8 cellular contexts compared by ENCODE assay signal in the genomic region with DNA sequence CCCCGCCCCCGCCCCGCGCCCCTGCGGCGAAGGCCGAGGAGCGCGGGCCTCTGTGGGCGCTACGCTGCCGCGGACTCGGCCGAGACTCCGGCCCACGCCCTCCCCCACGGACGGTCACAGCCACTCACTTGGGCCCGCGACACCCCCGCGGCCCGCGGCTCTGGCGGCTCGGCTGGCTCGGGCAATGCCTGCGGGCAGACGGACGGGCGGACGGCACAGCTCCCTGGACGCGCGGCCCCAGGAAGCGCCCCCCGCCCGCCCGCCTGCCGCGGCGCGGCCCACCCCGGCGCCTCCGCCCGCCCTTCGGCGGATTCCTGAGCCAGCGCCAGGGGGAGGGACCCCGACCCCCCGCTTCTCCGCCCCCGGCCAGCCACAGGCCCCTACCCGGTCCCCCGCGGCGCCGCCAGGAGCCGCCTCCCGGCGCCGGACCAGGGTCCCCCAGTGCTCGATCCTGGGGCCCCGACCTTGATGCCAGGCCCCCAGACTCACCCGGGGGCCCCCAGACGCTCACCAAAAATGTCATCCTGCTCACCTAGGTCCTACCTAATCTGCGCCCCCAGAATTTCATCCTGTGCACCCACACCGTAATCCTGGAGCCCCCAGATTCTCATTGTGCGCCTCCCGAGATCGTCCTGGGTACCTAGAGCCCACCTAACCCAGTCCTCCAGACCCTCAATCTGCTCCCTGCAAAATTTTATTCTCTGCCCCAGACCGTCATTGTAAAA. TPM values are rescaled to one million over a fixed set of nuclear protein-coding genes. Genes with fewer than 3 reads are reported as not detected.
A peak's percentile ranks its signal among the peaks of the same experiment; 100 is the strongest.
DNase-seq lines count a peak whose midpoint lies in the region; ATAC-seq and TF ChIP-seq lines count a peak whose summit lies in the region.

Gene EFEMP2 (minus strand): TSS at position 246 of the 725 bp plus-strand sequence. CDS start 446 bp downstream, outside the sequence.

- H3K9me3 ChIP-seq in HCT116 (ENCODE audit: control insufficient read depth in 1 of 2, insufficient read depth in 1 of 2, low read depth in 1 of 2, low read length in 2 of 2), result no peaks in the 10 kb centered on the region

- no peak for TF ChIP-seq POLR2A in HCT116 (IDR thresholded peaks at IDR 0.05; ENCODE audit: borderline replicate concordance, extremely low read depth, insufficient read depth, insufficient read length)

- H3K27ac ChIP-seq in HCT116 (ENCODE audit: low read depth, low read length), result peak within 1 kb of the TSS; percentile 55

- H3K27me3 Mint-ChIP-seq in activated T-helper 1 cell treated with anti-CD3 and anti-CD28 coated beads, Interleukin-12 subunit alpha, Interleukin-12 subunit beta, Interleukin-2, Interleukin-4 antibody, amounts not matched to agents 30 ng/mL and 10 ng/mL and 1 ng/mL, durations not matched to agents 14 hours and 24 hours and 36 hours (ENCODE audit: insufficient read depth), result peaks cover 1% of the 10 kb centered on the region

- RAD21 ChIA-PET in HCT116 (lab: Charles Lee; ENCODE audit: low non-redundant PET in 1 of 2, low total read pairs in 2 of 2, uncharacterized antibody in 2 of 2, unreplicated experiment in 2 of 2), result interaction anchor here in 1 of 2 experiments (0.6 kb wide), 1 partner anchor 15 kb away, joined by 3 read pairs; the partner anchor contains the start of gene FIBP

- no peaks in the 10 kb centered on the region for H3K36me3 ChIP-seq in HCT116 (ENCODE audit: control insufficient read depth in 1 of 2, insufficient read depth in 2 of 2, low read length in 2 of 2)

- TF ChIP-seq RAD21 in HCT116 (IDR thresholded peaks at IDR 0.05; ENCODE audit: low read depth), result no peak

- peaks cover 10 to 13% of the 10 kb centered on the region in 2 experiments; a peak in 3 of 4 replicates for H3K4me1 ChIP-seq in HCT116 (ENCODE audit: control insufficient read depth in 1 of 2, insufficient read depth in 2 of 2, low read length in 2 of 2)

- H3K4me2 ChIP-seq in HCT116 (ENCODE audit: low read length), result peak within 1 kb of the TSS; percentile 81

- peak within 1 kb of the TSS; percentile 58 for H3K9ac ChIP-seq in HCT116 (ENCODE audit: low read length)

- H3K79me2 ChIP-seq in HCT116 (ENCODE audit: insufficient read depth, low read length), result no peaks in the 10 kb centered on the region

- H2AFZ ChIP-seq in HCT116 (ENCODE audit: low read depth, low read length, poor library complexity, severe bottlenecking), result no peak within 1 kb of the TSS

- CTCF ChIA-PET in HCT116 (lab: Charles Lee), result interaction anchor here (1.5 to 1.8 kb wide), 3 partner anchors 12 to 16 kb away, joined by 6 to 9 read pairs (median 8); partner anchors contain the start of genes FIBP and MUS81

- H3K9me2 ChIP-seq in HCT116 (ENCODE audit: insufficient read depth), result no peaks in the 10 kb centered on the region

- H3K9me3 Mint-ChIP-seq in activated T-helper 1 cell treated with anti-CD3 and anti-CD28 coated beads, Interleukin-12 subunit alpha, Interleukin-12 subunit beta, Interleukin-2, Interleukin-4 antibody, amounts not matched to agents 30 ng/mL and 10 ng/mL and 1 ng/mL, durations not matched to agents 14 hours and 24 hours and 36 hours, result no peaks in the 10 kb centered on the region

- peak within 1 kb of the TSS; percentile 90 for H3K4me3 Mint-ChIP-seq in activated T-helper 1 cell treated with anti-CD3 and anti-CD28 coated beads, Interleukin-12 subunit alpha, Interleukin-12 subunit beta, Interleukin-2, Interleukin-4 antibody, amounts not matched to agents 30 ng/mL and 10 ng/mL and 1 ng/mL, durations not matched to agents 14 hours and 24 hours and 36 hours

- H3K36me3 Mint-ChIP-seq in activated T-helper 1 cell treated with anti-CD3 and anti-CD28 coated beads, Interleukin-12 subunit alpha, Interleukin-12 subunit beta, Interleukin-2, Interleukin-4 antibody, amounts not matched to agents 30 ng/mL and 10 ng/mL and 1 ng/mL, durations not matched to agents 14 hours and 24 hours and 36 hours (ENCODE audit: low read depth), result no peaks in the 10 kb centered on the region

- H3K27ac Mint-ChIP-seq in activated T-helper 1 cell treated with anti-CD3 and anti-CD28 coated beads, Interleukin-12 subunit alpha, Interleukin-12 subunit beta, Interleukin-2, Interleukin-4 antibody, amounts not matched to agents 30 ng/mL and 10 ng/mL and 1 ng/mL, durations not matched to agents 14 hours and 24 hours and 36 hours, result peak within 1 kb of the TSS; percentile 72

- H3K4me1 Mint-ChIP-seq in activated T-helper 1 cell treated with anti-CD3 and anti-CD28 coated beads, Interleukin-12 subunit alpha, Interleukin-12 subunit beta, Interleukin-2, Interleukin-4 antibody, amounts not matched to agents 30 ng/mL and 10 ng/mL and 1 ng/mL, durations not matched to agents 14 hours and 24 hours and 36 hours (ENCODE audit: low read depth), result peaks cover 16% of the 10 kb centered on the region

- no peaks in the 10 kb centered on the region for H3K27me3 ChIP-seq in HCT116 (ENCODE audit: insufficient read depth, low read length)

- intact Hi-C loops in HCT116 (cut with micrococcal nuclease) (loop anchor here (5.0 kb wide), 1 partner anchor 160 kb away; the partner anchor contains the start of gene KAT5), left cardiac atrium (cut with DNase I) (loop anchor here in 1 of 2 donors (1.0 kb wide), 1 partner anchor 12 kb away; the partner anchor contains the start of gene MUS81)
- intact Hi-C loops in activated T-helper 1 cell treated with anti-CD3 and anti-CD28 coated beads, Interleukin-12 subunit alpha, Interleukin-12 subunit beta, Interleukin-2, Interleukin-4 antibody, amounts not matched to agents 30 ng/mL and 10 ng/mL and 1 ng/mL, durations not matched to agents 14 hours and 24 hours and 36 hours (cut with micrococcal nuclease), result loop anchor here (1.0 kb wide), 4 partner anchors 12 to 130 kb away; partner anchors contain the start of genes BANF1, C11orf68, DRAP1 and EIF1AD

- BruUV-seq in HCT116 (replicated peaks; lab: Mats Ljungman, UMichigan), result no TSS peak

- H4K20me1 ChIP-seq in HCT116 (ENCODE audit: insufficient read depth), result no peaks in the 10 kb centered on the region

- POLR2A ChIA-PET in HCT116 (lab: Charles Lee), result interaction anchor here (1.5 to 4.8 kb wide), 2 partner anchors 12 to 13 kb away, joined by 3 to 36 read pairs; partner anchors contain the start of genes CFL1 and MUS81

- peak within 1 kb of the TSS; percentile 52 to 55 for H3K4me3 ChIP-seq in HCT116 (replicated peaks in 1 of 2; ENCODE audit: low read depth in 1 of 2, low read length in 2 of 2)

- ATAC-seq in HCT116, result no peak
- ATAC-seq in left cardiac atrium, result peak; percentile 50 to 64
- no peak for ATAC-seq in HG03025 (IDR thresholded peaks at IDR 0.05; ENCODE audit: low FRiP score, unreplicated experiment)
- no peak for ATAC-seq in GM21723 (IDR thresholded peaks at IDR 0.05; ENCODE audit: unreplicated experiment)

- DNase-seq in HCT116 (ENCODE audit: low read depth, low spot score) (no peak), left cardiac atrium (no peak), pulmonary artery endothelial cell (ENCODE audit: low read depth, low spot score) (no peak), GM20000 (ENCODE audit: low spot score) (no peak), midbrain (lab: John Stamatoyannopoulos, UW) (no peak)
- no peak for DNase-seq in activated T-helper 1 cell treated with anti-CD3 and anti-CD28 coated beads, Interleukin-12 subunit alpha, Interleukin-12 subunit beta, Interleukin-2, Interleukin-4 antibody, amounts not matched to agents 30 ng/mL and 10 ng/mL and 1 ng/mL, durations not matched to agents 14 hours and 24 hours and 36 hours (ENCODE audit: low spot score)

- TF ChIP-seq CTCF in HCT116 (IDR thresholded peaks at IDR 0.05 in 2 of 3, conservative IDR thresholded peaks at IDR 0.05 in 1 of 3; ENCODE audit: borderline replicate concordance in 1 of 3, insufficient read depth in 1 of 3, low read depth in 2 of 3, low read length in 2 of 3), result no peak
- TF ChIP-seq CTCF in GM20000 (IDR thresholded peaks at IDR 0.05; ENCODE audit: extremely low read depth, missing control alignments), result no peak

TF ChIP-seq in HCT116, 20 proteins besides CTCF, POLR2A, EP300 and RAD21 (continues in another document):
- TF ChIP-seq TCF7L2 (IDR thresholded peaks at IDR 0.05; ENCODE audit: borderline replicate concordance, extremely low read depth, insufficient read depth, insufficient read length) (no peak), EZH2phosphoT487 (IDR thresholded peaks at IDR 0.05; ENCODE audit: borderline replicate concordance) (no peak), EGR1 (IDR thresholded peaks at IDR 0.05; ENCODE audit: low read depth) (no peak), ATF3 (IDR thresholded peaks at IDR 0.05) (no peak), JUND (IDR thresholded peaks at IDR 0.05) (no peak), POLR2AphosphoS5 (IDR thresholded peaks at IDR 0.05; ENCODE audit: low read depth, low read length) (no peak), ZFX (IDR thresholded peaks at IDR 0.05) (no peak), CBX3 (IDR thresholded peaks at IDR 0.05; ENCODE audit: low read depth) (no peak), SRF (IDR thresholded peaks at IDR 0.05; ENCODE audit: low read depth) (no peak), ELF1 (IDR thresholded peaks at IDR 0.05; ENCODE audit: borderline replicate concordance, low read depth) (no peak), MAX (IDR thresholded peaks at IDR 0.05) (no peak)

RNA-seq across cellular contexts. Expression of gene EFEMP2, which starts in this region (rescaled TPM):
- 8.4 TPM for total RNA-seq in HCT116 (2021; ENCODE audit: unreplicated experiment)
- 6.1 and 6.9 TPM in 2 replicates for polyA plus RNA-seq in HCT116 (2012)
- 6.5 and 7.9 TPM in 2 replicates for total RNA-seq in activated T-helper 1 cell treated with anti-CD3 and anti-CD28 coated beads, Interleukin-12 subunit alpha, Interleukin-12 subunit beta, Interleukin-2, Interleukin-4 antibody, amounts not matched to agents 30 ng/mL and 10 ng/mL and 1 ng/mL, durations not matched to agents 14 hours and 24 hours and 36 hours
- total RNA-seq in left cardiac atrium, result 100 to 1,000 TPM in 1 of 2 donors, 10 to 100 TPM in 1; 98.0 to 103 TPM
- 23.9 and 32.8 TPM in 2 replicates for total RNA-seq in pulmonary artery endothelial cell

Comparison
In these comparisons a context has a peak if more than half of its experiments do, and no peak if none do; other contexts are left out.
1. ATAC-seq: peak in left cardiac atrium (2 of 2); none in HCT116 (single experiment), HG03025 (single experiment) and GM21723 (single experiment).